11 cellular contexts compared by ENCODE assay signal in genomic region chr18:54945726-54946125, GRCh38. TPM values are rescaled to one million over a fixed set of nuclear protein-coding genes. Genes with fewer than 3 reads are reported as not detected.
DNase-seq lines count a peak whose midpoint lies in the region; ATAC-seq and TF ChIP-seq lines count a peak whose summit lies in the region.
"Had no signal": no experiment of that assay in that cellular context is flagged by ENCODE, and none has a peak within 500 bp of the region (broad histone marks: within the 10 kb centered on the region; RNA-seq: fewer than 3 reads in every experiment).

No MANE protein-coding gene starts in this region.

- peak overlapping the region; percentile 63 to 71 for H3K9ac ChIP-seq in mucosa of rectum (ENCODE audit: low read depth in 1 of 2, low read length in 2 of 2)

- H3K36me3 ChIP-seq in body of pancreas (replicated peaks in 1 of 2; ENCODE audit: insufficient read depth in 1 of 2, low read depth in 2 of 2) (no peaks in the 10 kb centered on the region), mucosa of rectum (ENCODE audit: control insufficient read depth in 2 of 2, insufficient read depth in 2 of 2, low read length in 2 of 2) (peaks cover 0 to 9% of the 10 kb centered on the region in 2 donors), aorta (ENCODE audit: control insufficient read depth in 1 of 2, insufficient read depth in 2 of 2, low read length in 1 of 2) (no peaks in the 10 kb centered on the region)
- H3K36me3 ChIP-seq: uterus had no signal

- peak overlapping the region in 1 of 3 donors; percentile 59 for H3K27ac Mint-ChIP-seq in IgD-negative memory B cell

- POLR2A ChIA-PET in AG04450 (lab: Yijun Ruan, JAX) = no interaction called here

- DNase-seq in AG04450 (ENCODE audit: low read depth, low spot score) (no peak), body of pancreas (no peak), NCI-H2196 treated with DMSO at 0.1 percent for 48 hours (lab: John Stamatoyannopoulos, UW; ENCODE audit: unreplicated experiment) (no peak), kidney glomerular epithelial cell (lab: John Stamatoyannopoulos, UW) (no peak), aorta (no peak)
- no peak for DNase-seq in stimulated activated naive CD4-positive, alpha-beta T cell treated with Interleukin-2 at 50 U/mL for 16 hours (lab: John Stamatoyannopoulos, UW)
- DNase-seq: NCI-H1105; stimulated activated CD4-positive, alpha-beta T cell treated with anti-CD3 and anti-CD28 coated beads, Interleukin-12 subunit alpha, Interleukin-12 subunit beta, amount 100 ng/mL, for 4 hours; uterus had no signal

- peaks cover 7 to 10% (median 8%) of the 10 kb centered on the region in 3 donors for H3K4me1 Mint-ChIP-seq in IgD-negative memory B cell

- H3K4me3 Mint-ChIP-seq in IgD-negative memory B cell = peak overlapping the region; percentile 31 to 92 (median 84)

- H3K9me3 ChIP-seq in AG04450 (ENCODE audit: control insufficient read depth, insufficient read depth, low read length) (no peaks in the 10 kb centered on the region), body of pancreas (no peaks in the 10 kb centered on the region), mucosa of rectum (ENCODE audit: control insufficient read depth in 2 of 2, low read length in 2 of 2) (no peaks in the 10 kb centered on the region), aorta (ENCODE audit: control insufficient read depth, low read length) (no peaks in the 10 kb centered on the region)
- H3K9me3 ChIP-seq: uterus had no signal

- H3K9me3 Mint-ChIP-seq in IgD-negative memory B cell = no peaks in the 10 kb centered on the region

- peaks cover 3% of the 10 kb centered on the region for H3K27me3 Mint-ChIP-seq in IgD-negative memory B cell

- H3K27me3 ChIP-seq in AG04450 (ENCODE audit: control insufficient read depth, insufficient read depth, low read length) (no peaks in the 10 kb centered on the region), body of pancreas (no peaks in the 10 kb centered on the region), mucosa of rectum (ENCODE audit: control insufficient read depth in 2 of 2, insufficient read depth in 2 of 2, low read length in 2 of 2) (no peaks in the 10 kb centered on the region), aorta (ENCODE audit: control insufficient read depth in 1 of 2, insufficient read depth in 2 of 2, low read length in 1 of 2) (no peaks in the 10 kb centered on the region)
- H3K27me3 ChIP-seq: uterus had no signal

- H3K4me3 ChIP-seq in AG04450 (ENCODE audit: low read depth, low read length) (peak overlapping the region; percentile 60), body of pancreas (no peak overlapping the region), mucosa of rectum (ENCODE audit: low read length in 2 of 2) (peak overlapping the region; percentile 52 to 64), aorta (ENCODE audit: low read length in 2 of 2) (no peak overlapping the region)

- H3K4me1 ChIP-seq in body of pancreas (peaks cover 45% of the 10 kb centered on the region), mucosa of rectum (ENCODE audit: control insufficient read depth in 2 of 2, insufficient read depth in 2 of 2, low read length in 2 of 2) (peaks cover 25 to 41% of the 10 kb centered on the region in 2 donors), aorta (ENCODE audit: control insufficient read depth in 1 of 2, insufficient read depth in 2 of 2, low read length in 2 of 2) (no peaks in the 10 kb centered on the region)
- H3K4me1 ChIP-seq: uterus had no signal

- CTCF ChIA-PET in AG04450 (lab: Charles Lee) = interaction anchor here (0.5 to 1.7 kb wide), 3 partner anchors 37 to 281 kb away, joined by 3 to 5 read pairs (median 3); no protein-coding TSS in a partner anchor

- TF ChIP-seq CTCF in AG04450 (IDR thresholded peaks at IDR 0.05; ENCODE audit: low read depth, low read length) (no peak), body of pancreas (IDR thresholded peaks at IDR 0.05) (no peak)

- no peak overlapping the region for H3K27ac ChIP-seq in AG04450 (ENCODE audit: low read depth, low read length)
- peak overlapping the region; percentile 20 to 70 (median 62) for H3K27ac ChIP-seq in body of pancreas
- H3K27ac ChIP-seq in mucosa of rectum (ENCODE audit: low read depth in 2 of 2, low read length in 2 of 2) = peak overlapping the region; percentile 88 to 89
- H3K27ac ChIP-seq in aorta (ENCODE audit: low read depth in 1 of 2, low read length in 2 of 2) = no peak overlapping the region

- TF ChIP-seq POLR2A in body of pancreas (IDR thresholded peaks at IDR 0.05) = no peak

- WGBS in body of pancreas, 2 donors = 29 to 40% methylated on average over 2 of the region's 2 CpGs
- 51 to 57% methylated on average over 2 of the region's 2 CpGs for WGBS in aorta, 2 donors

- H3K36me3 Mint-ChIP-seq in IgD-negative memory B cell = no peaks in the 10 kb centered on the region

- ATAC-seq in body of pancreas (no peak), aorta (ENCODE audit: low FRiP score) (no peak)

- intact Hi-C loops in body of pancreas (cut with DNase I) = no loop called here
- intact Hi-C loops in aorta (cut with DNase I) = no loop called here

RNA-seq across cellular contexts. Expression of gene CCDC68, which starts 13.5 kb away (rescaled TPM):
- polyA plus RNA-seq in AG04450 (2011; rRNA removed) = 7.3 and 9.5 TPM in 2 replicates
- polyA minus RNA-seq in AG04450 (2011; rRNA and poly(A)+ RNA removed) = 3.4 and 4.9 TPM in 2 replicates
- not detected for polyA plus RNA-seq in IgD-negative memory B cell
- 10 to 100 TPM in 1 of 2 donors, 1 to 10 TPM in 1; 5.3 to 13.0 TPM for total RNA-seq in body of pancreas
- total RNA-seq in aorta = 1 to 10 TPM; 4.4 to 8.3 TPM
- 1 to 10 TPM; 1.9 to 9.4 TPM for polyA plus RNA-seq in aorta

Comparison
In these comparisons a context has a peak if more than half of its experiments do, and no peak if none do; other contexts are left out.
1. H3K27ac ChIP-seq: peak in body of pancreas (4 of 4) and mucosa of rectum (2 of 2); none in AG04450 (single experiment) and aorta (0 of 2).
2. H3K4me3 ChIP-seq: peak in AG04450 (single experiment) and mucosa of rectum (2 of 2); none in body of pancreas (0 of 2) and aorta (0 of 2).